12 cellular contexts compared by ENCODE assay signal in genomic region chr11:128496249-128496648, GRCh38.
DNase-seq lines count a peak whose midpoint lies in the region; ATAC-seq and TF ChIP-seq lines count a peak whose summit lies in the region.
"Had no signal": no experiment of that assay in that cellular context is flagged by ENCODE, and none has a peak within 500 bp of the region (broad histone marks: within the 10 kb centered on the region; RNA-seq: fewer than 3 reads in every experiment).

No MANE protein-coding gene starts in this region.

- no peak for TF ChIP-seq CTCF in CD8-positive, alpha-beta T cell (IDR thresholded peaks at IDR 0.05)
- TF ChIP-seq CTCF in OCI-LY1 (IDR thresholded peaks at IDR 0.05; ENCODE audit: low read length) (no peak), endodermal cell (conservative IDR thresholded peaks at IDR 0.05) (no peak), neural progenitor cell (IDR thresholded peaks at IDR 0.05) (no peak)

- peak overlapping the region; percentile 53; the same call in 1 of the 2 replicates for H3K4me2 ChIP-seq in OCI-LY1 (ENCODE audit: low read length)
- H3K4me2 ChIP-seq in neural progenitor cell = no peak overlapping the region

- CTCF ChIA-PET in CD8-positive, alpha-beta T cell (lab: Charles Lee) = interaction anchor here (1.1 to 16.8 kb wide), 4 partner anchors 19 to 206 kb away, joined by 3 to 173 read pairs (median 20); no protein-coding TSS in a partner anchor

- no peak overlapping the region for H3K9ac ChIP-seq in OCI-LY1 (ENCODE audit: low read length)
- no peak overlapping the region for H3K9ac ChIP-seq in endodermal cell (ENCODE audit: extremely low read depth, low read length, poor library complexity, severe bottlenecking)
- no peak overlapping the region for H3K9ac ChIP-seq in neural progenitor cell

- no peaks in the 10 kb centered on the region for H3F3A ChIP-seq in OCI-LY1 (ENCODE audit: insufficient read depth, low read length)
- no peaks in the 10 kb centered on the region for H3F3A ChIP-seq in neural progenitor cell (ENCODE audit: low read depth)

- POLR2A ChIA-PET in CD8-positive, alpha-beta T cell (lab: Charles Lee) = interaction anchor here (1.2 to 16.4 kb wide), 5 partner anchors 8 to 20 kb away, joined by 3 to 270 read pairs (median 5); no protein-coding TSS in a partner anchor

- WGBS in endodermal cell (ENCODE audit: insufficient coverage in 1 of 2, insufficient read length in 1 of 2), 2 experiments = 83% methylated on average over 3 of the region's 3 CpGs

- H3K27ac Mint-ChIP-seq in CD8-positive, alpha-beta T cell = peak overlapping the region; percentile 98
- H3K27ac Mint-ChIP-seq in endodermal cell (peak overlapping the region; percentile 64), neural progenitor cell (peak overlapping the region; percentile 3)
- H3K27ac Mint-ChIP-seq: WTC11 had no signal

- peaks cover 100% of the 10 kb centered on the region for H3K79me2 ChIP-seq in OCI-LY1 (ENCODE audit: insufficient read depth, low read length)
- H3K79me2 ChIP-seq in neural progenitor cell (ENCODE audit: low read depth) = no peaks in the 10 kb centered on the region

- no peaks in the 10 kb centered on the region for H4K20me1 ChIP-seq in OCI-LY1 (ENCODE audit: insufficient read depth, low read length)
- H4K20me1 ChIP-seq in neural progenitor cell (ENCODE audit: low read depth) = no peaks in the 10 kb centered on the region

- no peak overlapping the region for H3K27ac ChIP-seq in CD8-positive, alpha-beta T cell (ENCODE audit: low read depth, low read length)
- H3K27ac ChIP-seq in OCI-LY1 (ENCODE audit: low read depth, low read length, poor library complexity, severe bottlenecking) = peak overlapping the region; percentile 66
- no peak overlapping the region for H3K27ac ChIP-seq in endodermal cell (ENCODE audit: low read depth, low read length)
- no peak overlapping the region for H3K27ac ChIP-seq in neural progenitor cell
- H3K27ac ChIP-seq: neutrophil had no signal

- H3K4me3 ChIP-seq in CD8-positive, alpha-beta T cell (ENCODE audit: low read depth, low read length) = peak overlapping the region; percentile 43
- H3K4me3 ChIP-seq in OCI-LY1 (ENCODE audit: low read depth, low read length, poor library complexity, severe bottlenecking) (no peak overlapping the region), endodermal cell (ENCODE audit: low read length) (no peak overlapping the region), neural progenitor cell (no peak overlapping the region)

- H3K9me3 ChIP-seq in CD8-positive, alpha-beta T cell (ENCODE audit: low read length) = no peaks in the 10 kb centered on the region
- H3K9me3 ChIP-seq in OCI-LY1 (ENCODE audit: low read length) (no peaks in the 10 kb centered on the region), endodermal cell (ENCODE audit: control insufficient read depth, low read length) (no peaks in the 10 kb centered on the region), neural progenitor cell (ENCODE audit: low read depth) (no peaks in the 10 kb centered on the region)
- H3K9me3 ChIP-seq: neutrophil had no signal

- ATAC-seq in CD8-positive, alpha-beta T cell = no peak

- H3K27me3 Mint-ChIP-seq in CD8-positive, alpha-beta T cell (ENCODE audit: low read depth) = no peaks in the 10 kb centered on the region
- no peaks in the 10 kb centered on the region for H3K27me3 Mint-ChIP-seq in endodermal cell (ENCODE audit: insufficient read depth)
- H3K27me3 Mint-ChIP-seq in neural progenitor cell (ENCODE audit: insufficient read depth, low read depth) = peaks cover 7% of the 10 kb centered on the region

- no peaks in the 10 kb centered on the region for H3K27me3 ChIP-seq in CD8-positive, alpha-beta T cell (ENCODE audit: insufficient read depth, low read length)
- H3K27me3 ChIP-seq in OCI-LY1 (ENCODE audit: insufficient read depth, low read length) (no peaks in the 10 kb centered on the region), endodermal cell (ENCODE audit: control insufficient read depth, insufficient read depth, low read length, poor library complexity, severe bottlenecking) (no peaks in the 10 kb centered on the region), neural progenitor cell (no peaks in the 10 kb centered on the region)
- H3K27me3 ChIP-seq: neutrophil had no signal

- no peak for DNase-seq in CD8-positive, alpha-beta T cell
- DNase-seq in endodermal cell = no peak
- no peak for DNase-seq in neural progenitor cell (ENCODE audit: low spot score)
- DNase-seq in AG08396 (ENCODE audit: low spot score) = no peak
- DNase-seq in nucleus accumbens (lab: John Stamatoyannopoulos, UW) = no peak
- no peak for DNase-seq in stimulated activated naive CD4-positive, alpha-beta T cell (lab: John Stamatoyannopoulos, UW)
- DNase-seq in NCI-H2107 treated with DMSO at 0.1 percent for 48 hours (lab: John Stamatoyannopoulos, UW; ENCODE audit: unreplicated experiment) = no peak
- DNase-seq: effector CD4-positive, alpha-beta T cell; NCI-H1436 had no signal

- H3K9me2 ChIP-seq in OCI-LY1 (ENCODE audit: low read depth, low read length) = no peaks in the 10 kb centered on the region

- H2AFZ ChIP-seq in OCI-LY1 (ENCODE audit: low read length) (no peak overlapping the region), neural progenitor cell (replicated peaks) (no peak overlapping the region)

- peaks cover 98% of the 10 kb centered on the region for H3K4me1 ChIP-seq in CD8-positive, alpha-beta T cell (ENCODE audit: insufficient read depth, low read length)
- peaks cover 96% of the 10 kb centered on the region for H3K4me1 ChIP-seq in OCI-LY1 (ENCODE audit: insufficient read depth, low read length, severe bottlenecking)
- H3K4me1 ChIP-seq in endodermal cell (ENCODE audit: control insufficient read depth, insufficient read depth, low read length) = peaks cover 16% of the 10 kb centered on the region
- H3K4me1 ChIP-seq in neural progenitor cell = peaks cover 11% of the 10 kb centered on the region

- H3K9me3 Mint-ChIP-seq in CD8-positive, alpha-beta T cell = no peaks in the 10 kb centered on the region
- no peaks in the 10 kb centered on the region for H3K9me3 Mint-ChIP-seq in endodermal cell
- no peaks in the 10 kb centered on the region for H3K9me3 Mint-ChIP-seq in neural progenitor cell
- H3K9me3 Mint-ChIP-seq: WTC11 had no signal

- H3K4me1 Mint-ChIP-seq in CD8-positive, alpha-beta T cell (ENCODE audit: low read depth) = peaks cover 96% of the 10 kb centered on the region
- H3K4me1 Mint-ChIP-seq in endodermal cell (peaks cover 44% of the 10 kb centered on the region), neural progenitor cell (peaks cover 27% of the 10 kb centered on the region)

- H3K36me3 Mint-ChIP-seq in CD8-positive, alpha-beta T cell = peaks cover 91% of the 10 kb centered on the region
- peaks cover 4% of the 10 kb centered on the region for H3K36me3 Mint-ChIP-seq in endodermal cell (ENCODE audit: low read depth)
- no peaks in the 10 kb centered on the region for H3K36me3 Mint-ChIP-seq in neural progenitor cell
- H3K36me3 Mint-ChIP-seq: WTC11 had no signal

- peaks cover 29% of the 10 kb centered on the region for H3K36me3 ChIP-seq in CD8-positive, alpha-beta T cell (ENCODE audit: insufficient read depth, low read length)
- peaks cover 72% of the 10 kb centered on the region for H3K36me3 ChIP-seq in OCI-LY1 (ENCODE audit: insufficient read depth, low read length)
- H3K36me3 ChIP-seq in endodermal cell (ENCODE audit: control insufficient read depth, insufficient read depth, low read length) = peaks cover 2% of the 10 kb centered on the region
- H3K36me3 ChIP-seq in neural progenitor cell = no peaks in the 10 kb centered on the region
- H3K36me3 ChIP-seq: neutrophil had no signal

- intact Hi-C loops in CD8-positive, alpha-beta T cell (cut with DNase I, micrococcal nuclease) = loop anchor here in 1 of 2 experiments (1.0 to 5.0 kb wide), 2 partner anchors 8 to 304 kb away; no protein-coding TSS in a partner anchor

- H3K4me3 Mint-ChIP-seq in CD8-positive, alpha-beta T cell = peak overlapping the region; percentile 83
- H3K4me3 Mint-ChIP-seq in endodermal cell = no peak overlapping the region
- no peak overlapping the region for H3K4me3 Mint-ChIP-seq in neural progenitor cell
- H3K4me3 Mint-ChIP-seq: WTC11 had no signal

Comparison
In these comparisons a context has a peak if more than half of its experiments do, and no peak if none do; other contexts are left out.
1. H3K27ac Mint-ChIP-seq: peak in every context shown above with its lines; median percentile 98 in CD8-positive, alpha-beta T cell; 64 in endodermal cell; 3 in neural progenitor cell.